In genomic region chr13:99509477-99509876, GRCh38 we compare ENCODE assay signal across 28 cellular contexts.
"Had no signal": no experiment of that assay in that cellular context is flagged by ENCODE, and none has a peak within 500 bp of the region (broad histone marks: within the 10 kb centered on the region; RNA-seq: fewer than 3 reads in every experiment).

No MANE protein-coding gene starts in this region.

- H3K27me3 ChIP-seq: left lung, pancreas, tibial nerve, upper lobe of right lung had no signal

- ATAC-seq: left colon; left lung; mucosa of descending colon; naive thymus-derived CD4-positive, alpha-beta T cell; natural killer cell treated with Interleukin-12 subunit alpha and Interleukin-12 subunit beta and Interleukin-15 and Interleukin-18, amount 100 ng/mL, for 72 hours; pancreas; sciatic nerve; stimulated activated naive CD8-positive, alpha-beta T cell treated with anti-CD3 and anti-CD28 coated beads, Interleukin-15, amount 100 ng/mL, for 72 hours; upper lobe of right lung had no signal

- H3K4me3 Mint-ChIP-seq: immature natural killer cell; mesothelial cell of epicardium; natural killer cell treated with Interleukin-12 subunit alpha and Interleukin-12 subunit beta and Interleukin-15 and Interleukin-18, amount 100 ng/mL, for 72 hours; stimulated activated naive CD8-positive, alpha-beta T cell treated with anti-CD3 and anti-CD28 coated beads, Interleukin-15, amount 100 ng/mL, for 72 hours had no signal

- H3K27me3 Mint-ChIP-seq: naive thymus-derived CD4-positive, alpha-beta T cell; natural killer cell treated with Interleukin-12 subunit alpha and Interleukin-12 subunit beta and Interleukin-15 and Interleukin-18, amount 100 ng/mL, for 72 hours; stimulated activated naive CD8-positive, alpha-beta T cell treated with anti-CD3 and anti-CD28 coated beads, Interleukin-15, amount 100 ng/mL, for 72 hours had no signal

- DNase-seq: hypothalamus; immature natural killer cell; kidney; left colon; left lung; mesendoderm; mucosa of descending colon; naive thymus-derived CD4-positive, alpha-beta T cell; nucleus accumbens; pancreas; posterior cingulate gyrus; retina; right cardiac atrium; stimulated activated CD4-positive, alpha-beta T cell treated with anti-CD3 and anti-CD28 coated beads, Interleukin-12 subunit alpha, Interleukin-12 subunit beta, amount 100 ng/mL, for 4 hours; stimulated activated CD4-positive, alpha-beta T cell treated with anti-CD3 and anti-CD28 coated beads, Interleukin-15, amount 100 ng/mL, for 24 hours; stimulated activated CD4-positive, alpha-beta T cell treated with anti-CD3 and anti-CD28 coated beads, Interleukin-2, amount 100 ng/mL, for 24 hours; stimulated activated CD4-positive, alpha-beta T cell treated with anti-CD3 and anti-CD28 coated beads, Interleukin-4, amount 100 ng/mL, for 1 hour; stimulated activated naive CD4-positive, alpha-beta T cell treated with Interleukin-2 at 50 U/mL for 16 hours; stimulated activated naive CD8-positive, alpha-beta T cell treated with anti-CD3 and anti-CD28 coated beads, Interleukin-15, amount 100 ng/mL, for 72 hours; substantia nigra; upper lobe of right lung had no signal

- H3K27ac ChIP-seq: left lung, pancreas, prostate gland, skin epidermis, tibial nerve, upper lobe of right lung had no signal

- H3K27ac Mint-ChIP-seq: immature natural killer cell; mesothelial cell of epicardium; natural killer cell treated with Interleukin-12 subunit alpha and Interleukin-12 subunit beta and Interleukin-15 and Interleukin-18, amount 100 ng/mL, for 72 hours; stimulated activated naive CD8-positive, alpha-beta T cell treated with anti-CD3 and anti-CD28 coated beads, Interleukin-15, amount 100 ng/mL, for 72 hours had no signal

- H3K4me3 ChIP-seq: left lung, lung, mucosa of descending colon, pancreas, prostate gland, skin epidermis, tibial nerve, upper lobe of right lung had no signal

- H3K9me3 ChIP-seq: pancreas, prostate gland, upper lobe of right lung had no signal

- H3K9me3 Mint-ChIP-seq: immature natural killer cell; natural killer cell treated with Interleukin-12 subunit alpha and Interleukin-12 subunit beta and Interleukin-15 and Interleukin-18, amount 100 ng/mL, for 72 hours had no signal

- H3K36me3 ChIP-seq: pancreas, prostate gland had no signal
